In genomic region chr14:75170797-75171196, GRCh38 we compare ENCODE assay signal across 24 cellular contexts. TPM values are rescaled to one million over a fixed set of nuclear protein-coding genes. Genes with fewer than 3 reads are reported as not detected.
DNase-seq lines count a peak whose midpoint lies in the region; ATAC-seq, FAIRE-seq and TF ChIP-seq lines count a peak whose summit lies in the region.
"Had no signal": no experiment of that assay in that cellular context is flagged by ENCODE, and none has a peak within 500 bp of the region (broad histone marks: within the 10 kb centered on the region; RNA-seq: fewer than 3 reads in every experiment).

No MANE protein-coding gene starts in this region.

- no peaks in the 10 kb centered on the region for H3K27me3 Mint-ChIP-seq in activated CD4-positive, alpha-beta T cell treated with anti-CD3 and anti-CD28 coated beads, Interleukin-2, amount 10 ng/mL, durations not matched to agents 7 days and 5 days
- H3K27me3 Mint-ChIP-seq: activated CD8-positive, alpha-beta memory T cell treated with anti-CD3 and anti-CD28 coated beads, Interleukin-2, amount 10 ng/mL, durations not matched to agents 7 days and 5 days; activated naive CD4-positive, alpha-beta T cell treated with anti-CD3 and anti-CD28 coated beads, Interleukin-2, amount 50 U/mL, for 24 hours; CD8-positive, alpha-beta memory T cell had no signal

- TF ChIP-seq CTCF in fibroblast of pulmonary artery (IDR thresholded peaks at IDR 0.05; ENCODE audit: low read length, missing control alignments) = no peak

- no peak overlapping the region for H3K4me3 Mint-ChIP-seq in activated CD4-positive, alpha-beta T cell treated with anti-CD3 and anti-CD28 coated beads, Interleukin-2, amount 10 ng/mL, durations not matched to agents 7 days and 5 days
- H3K4me3 Mint-ChIP-seq: activated CD8-positive, alpha-beta memory T cell treated with anti-CD3 and anti-CD28 coated beads, Interleukin-2, amount 10 ng/mL, durations not matched to agents 7 days and 5 days; activated naive CD4-positive, alpha-beta T cell treated with anti-CD3 and anti-CD28 coated beads, Interleukin-2, amount 50 U/mL, for 24 hours had no signal

- H3K36me3 Mint-ChIP-seq in activated CD4-positive, alpha-beta T cell treated with anti-CD3 and anti-CD28 coated beads, Interleukin-2, amount 10 ng/mL, durations not matched to agents 7 days and 5 days (ENCODE audit: low read depth) = peaks cover 17% of the 10 kb centered on the region

- CTCF ChIA-PET in activated CD4-positive, alpha-beta T cell treated with anti-CD3 and anti-CD28 coated beads, Interleukin-2, amount 10 ng/mL, durations not matched to agents 7 days and 5 days (lab: Charles Lee) = no interaction called here

- H3K4me1 Mint-ChIP-seq in activated CD4-positive, alpha-beta T cell treated with anti-CD3 and anti-CD28 coated beads, Interleukin-2, amount 10 ng/mL, durations not matched to agents 7 days and 5 days = peaks cover 57% of the 10 kb centered on the region

- no peaks in the 10 kb centered on the region for H3K9me3 Mint-ChIP-seq in activated CD4-positive, alpha-beta T cell treated with anti-CD3 and anti-CD28 coated beads, Interleukin-2, amount 10 ng/mL, durations not matched to agents 7 days and 5 days
- H3K9me3 Mint-ChIP-seq: activated naive CD4-positive, alpha-beta T cell treated with anti-CD3 and anti-CD28 coated beads, Interleukin-2, amount 50 U/mL, for 24 hours; CD8-positive, alpha-beta memory T cell had no signal

- POLR2A ChIA-PET in activated CD4-positive, alpha-beta T cell treated with anti-CD3 and anti-CD28 coated beads, Interleukin-2, amount 10 ng/mL, durations not matched to agents 7 days and 5 days (lab: Charles Lee) = interaction anchor here (0.6 kb wide), 1 partner anchor 66 kb away, joined by 4 read pairs; no protein-coding TSS in a partner anchor

- peak; percentile 48 for FAIRE-seq in HTR-8/SVneo (lab: Jason Lieb, UNC)

- H3K27ac Mint-ChIP-seq in activated CD4-positive, alpha-beta T cell treated with anti-CD3 and anti-CD28 coated beads, Interleukin-2, amount 10 ng/mL, durations not matched to agents 7 days and 5 days = no peak overlapping the region
- H3K27ac Mint-ChIP-seq: activated CD8-positive, alpha-beta memory T cell treated with anti-CD3 and anti-CD28 coated beads, Interleukin-2, amount 10 ng/mL, durations not matched to agents 7 days and 5 days; activated naive CD4-positive, alpha-beta T cell treated with anti-CD3 and anti-CD28 coated beads, Interleukin-2, amount 50 U/mL, for 24 hours had no signal

- DNase-seq in HTR-8/SVneo (ENCODE audit: insufficient read length, low spot score) (no peak), OCI-M1 (lab: John Stamatoyannopoulos, UW) (peak; percentile 5), fibroblast of pulmonary artery (ENCODE audit: low read depth) (peak; percentile 36), superior temporal gyrus (ENCODE audit: extremely low spot score) (peak; percentile 13)
- DNase-seq in activated CD4-positive, alpha-beta T cell treated with anti-CD3 and anti-CD28 coated beads, Interleukin-2, amount 10 ng/mL, durations not matched to agents 7 days and 5 days = no peak
- no peak for DNase-seq in activated CD4-positive, alpha-beta T cell treated with anti-CD3 and anti-CD28 coated beads for 4 hours
- DNase-seq: activated CD4-positive, alpha-beta T cell treated with anti-CD3 and anti-CD28 coated beads, Interleukin-2, amount 50 U/mL, for 1 hour; activated CD8-positive, alpha-beta memory T cell treated with anti-CD3 and anti-CD28 coated beads, Interleukin-2, amount 10 ng/mL, durations not matched to agents 7 days and 5 days; CD8-positive, alpha-beta memory T cell; effector CD4-positive, alpha-beta T cell; foreskin keratinocyte; GOT3; heart right ventricle; KG1; left cardiac atrium; mammary epithelial cell; NCI-H187; stimulated activated CD4-positive, alpha-beta T cell treated with anti-CD3 and anti-CD28 coated beads, Interleukin-2, amount 100 ng/mL, for 24 hours; testis; WERI-Rb-1 had no signal

- no peak for ATAC-seq in HG03025 (IDR thresholded peaks at IDR 0.05; ENCODE audit: low FRiP score, unreplicated experiment)
- ATAC-seq: activated CD8-positive, alpha-beta memory T cell treated with anti-CD3 and anti-CD28 coated beads, Interleukin-2, amount 10 ng/mL, durations not matched to agents 7 days and 5 days; foreskin keratinocyte; heart right ventricle; left cardiac atrium had no signal

- H3K4me3 ChIP-seq in fibroblast of pulmonary artery (replicated peaks; ENCODE audit: low read depth, low read length) = no peak overlapping the region
- H3K4me3 ChIP-seq: ascending aorta, heart right ventricle, smooth muscle cell, testis had no signal

RNA-seq across cellular contexts. Expression of gene TMED10, which starts 5.6 kb away (rescaled TPM):
- 100 to 1,000 TPM; 175 to 213 TPM for total RNA-seq in activated CD4-positive, alpha-beta T cell treated with anti-CD3 and anti-CD28 coated beads, Interleukin-2, amount 10 ng/mL, durations not matched to agents 7 days and 5 days

RNA-seq across cellular contexts. Expression of gene NEK9, which starts 43.9 kb away (rescaled TPM):
- total RNA-seq in activated CD4-positive, alpha-beta T cell treated with anti-CD3 and anti-CD28 coated beads, Interleukin-2, amount 10 ng/mL, durations not matched to agents 7 days and 5 days = 10 to 100 TPM; 74.9 to 81.6 TPM

Comparison
In these comparisons a context has a peak if more than half of its experiments do, and no peak if none do; other contexts are left out.
1. DNase-seq: peak in OCI-M1 (single experiment), fibroblast of pulmonary artery (single experiment) and superior temporal gyrus (single experiment); none in HTR-8/SVneo (single experiment), activated CD4-positive, alpha-beta T cell treated with anti-CD3 and anti-CD28 coated beads, Interleukin-2, amount 10 ng/mL, durations not matched to agents 7 days and 5 days (single experiment) and activated CD4-positive, alpha-beta T cell treated with anti-CD3 and anti-CD28 coated beads for 4 hours (0 of 2).